ENCODE assay signal across 19 cellular contexts in the genomic region with DNA sequence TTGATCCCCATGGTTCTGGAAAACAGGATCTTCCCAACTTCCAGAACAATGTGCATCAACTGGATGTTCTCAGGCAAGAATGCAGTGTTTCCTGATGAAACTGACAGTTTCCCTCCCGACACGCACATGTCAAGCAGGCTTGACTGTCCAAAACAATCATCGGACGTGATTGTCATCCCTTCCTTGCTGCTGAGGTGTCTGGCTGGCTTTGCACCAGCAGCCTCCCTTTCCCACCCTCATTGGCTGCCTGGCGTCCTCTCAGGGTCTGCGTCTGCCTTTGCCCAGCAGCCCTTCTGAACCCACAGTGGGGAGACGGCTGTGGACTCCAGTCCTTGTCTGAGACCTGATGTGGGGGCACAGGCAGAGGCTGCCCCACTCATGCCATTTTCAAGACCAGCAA.
DNase-seq lines count a peak whose midpoint lies in the region; ATAC-seq, FAIRE-seq and TF ChIP-seq lines count a peak whose summit lies in the region.
"Had no signal": no experiment of that assay in that cellular context is flagged by ENCODE, and none has a peak within 500 bp of the region (broad histone marks: within the 10 kb centered on the region; RNA-seq: fewer than 3 reads in every experiment).

No MANE protein-coding gene starts in this region.

- H3K4me1 ChIP-seq in A549 = peaks cover 25% of the 10 kb centered on the region
- peaks cover 3 to 9% of the 10 kb centered on the region in 2 donors for H3K4me1 ChIP-seq in ascending aorta

- CTCF ChIA-PET in A549 (lab: Yijun Ruan, JAX) = no interaction called here

- H3K36me3 ChIP-seq in ascending aorta = peaks cover 0 to 6% of the 10 kb centered on the region in 2 donors

- no peak for TF ChIP-seq CTCF in A549 (IDR thresholded peaks at IDR 0.05)
- TF ChIP-seq CTCF in ascending aorta (IDR thresholded peaks at IDR 0.05) = no peak

- no peaks in the 10 kb centered on the region for H3K9me3 ChIP-seq in A549
- H3K9me3 ChIP-seq in ascending aorta = no peaks in the 10 kb centered on the region

- 99% methylated on average over 7 of the region's 7 CpGs for WGBS in A549 (ENCODE audit: missing lambda C conversion rate)

- H3K4me3 ChIP-seq in A549 (no peak overlapping the region), ascending aorta (no peak overlapping the region)

- DNase-seq in A549 (ENCODE audit: low read depth in 1 of 2, low spot score in 1 of 2) (no peak), ascending aorta (ENCODE audit: low spot score in 2 of 2) (no peak), left cardiac atrium (no peak), lung microvascular endothelial cell (ENCODE audit: low read depth in 2 of 2) (peak; percentile 98), DMS53 treated with DMSO at 0.1 percent for 48 hours (lab: John Stamatoyannopoulos, UW; ENCODE audit: unreplicated experiment) (no peak), UCSD-AML1 (lab: John Stamatoyannopoulos, UW; ENCODE audit: unreplicated experiment) (no peak)
- DNase-seq: DMS 273 treated with DMSO at 0.1 percent for 48 hours, GOT3, NCI-H1048, NCI-H146, NCI-H2081 treated with DMSO at 0.1 percent for 48 hours, NCI-H510A treated with DMSO at 0.1 percent for 48 hours, SHP77 had no signal

- no peak for ATAC-seq in A549
- peak; percentile 52 to 64 for ATAC-seq in left cardiac atrium
- no peak for ATAC-seq in HG03045 (IDR thresholded peaks at IDR 0.05; ENCODE audit: unreplicated experiment)
- no peak for ATAC-seq in HG02885 (IDR thresholded peaks at IDR 0.05; ENCODE audit: poor library complexity, unreplicated experiment)
- ATAC-seq: Panc1 had no signal

- H3K27ac ChIP-seq in A549 = peak overlapping the region; percentile 58 to 62; a peak in 4 of 6 replicates
- H3K27ac ChIP-seq in ascending aorta = peak overlapping the region; percentile 28 to 38
- H3K27ac ChIP-seq: C4-2B, KMS-11 had no signal

- intact Hi-C loops in ascending aorta (cut with DNase I) (no loop called here), left cardiac atrium (cut with DNase I) (loop anchor here in 1 of 2 donors (5.0 kb wide), 1 partner anchor 113 kb away; the partner anchor contains the start of gene MARCHF3)

- TF ChIP-seq EP300 in A549 (IDR thresholded peaks at IDR 0.05) = no peak

- POLR2A ChIA-PET in A549 (lab: Yijun Ruan, JAX) = no interaction called here

- H3K4me2 ChIP-seq in A549 = no peak overlapping the region; the same call in 2 of the 3 replicates
- H3K4me2 ChIP-seq: KMS-11 had no signal

- H3K27me3 ChIP-seq in ascending aorta = no peaks in the 10 kb centered on the region

- no peak for FAIRE-seq in A549 (lab: Jason Lieb, UNC)
- FAIRE-seq: GM12892 had no signal

- no peak for TF ChIP-seq POLR2A in A549 (IDR thresholded peaks at IDR 0.05; ENCODE audit: low read length)

- TF ChIP-seq RAD21 in A549 (conservative IDR thresholded peaks at IDR 0.05 in 1 of 2, IDR thresholded peaks at IDR 0.05 in 1 of 2) = no peak

TF ChIP-seq in A549, 52 proteins besides CTCF, POLR2A, EP300 and RAD21:
- TF ChIP-seq HEYL (CRISPR knock-in tag; IDR thresholded peaks at IDR 0.05) = no peak
- no peak for TF ChIP-seq ZC3H11A (IDR thresholded peaks at IDR 0.05)
- TF ChIP-seq CHD4 (IDR thresholded peaks at IDR 0.05; ENCODE audit: borderline replicate concordance) = no peak
- TF ChIP-seq HDAC2 (IDR thresholded peaks at IDR 0.05) = no peak
- TF ChIP-seq JUNB (IDR thresholded peaks at IDR 0.05) = no peak
- TF ChIP-seq GATA3 (IDR thresholded peaks at IDR 0.05; ENCODE audit: borderline replicate concordance) = no peak
- no peak for TF ChIP-seq NR3C1 (IDR thresholded peaks at IDR 0.05)
- TF ChIP-seq RCOR1 (IDR thresholded peaks at IDR 0.05; ENCODE audit: low read depth, low read length) = no peak

Comparison
In these comparisons a context has a peak if more than half of its experiments do, and no peak if none do; other contexts are left out.
1. ATAC-seq: peak in left cardiac atrium (2 of 2); none in A549 (0 of 2), HG03045 (single experiment) and HG02885 (single experiment).
2. DNase-seq: peak in lung microvascular endothelial cell (2 of 2); none in A549 (0 of 2), ascending aorta (0 of 2), left cardiac atrium (single experiment), DMS53 treated with DMSO at 0.1 percent for 48 hours (single experiment) and UCSD-AML1 (single experiment).